Comparison of ENCODE assay signal across 23 cellular contexts in genomic region chr19:31113250-31113685, GRCh38.
A peak's percentile ranks its signal among the peaks of the same experiment; 100 is the strongest.
DNase-seq lines count a peak whose midpoint lies in the region; ATAC-seq and TF ChIP-seq lines count a peak whose summit lies in the region.
"Had no signal": no experiment of that assay in that cellular context is flagged by ENCODE, and none has a peak within 500 bp of the region (broad histone marks: within the 10 kb centered on the region; RNA-seq: fewer than 3 reads in every experiment).

No MANE protein-coding gene starts in this region.

- H3K27me3 Mint-ChIP-seq in CD8-positive, alpha-beta memory T cell, result peaks cover 24 to 52% of the 10 kb centered on the region in 2 donors

- TF ChIP-seq CTCF in GM20000 (IDR thresholded peaks at IDR 0.05; ENCODE audit: extremely low read depth, missing control alignments), result no peak

- no peak overlapping the region for H3K4me3 ChIP-seq in GM23248
- H3K4me3 ChIP-seq in SJSA1, result no peak overlapping the region
- no peak overlapping the region for H3K4me3 ChIP-seq in CD8-positive, alpha-beta memory T cell (ENCODE audit: low read length)
- H3K4me3 ChIP-seq: cardiac muscle cell, lung, PC-9, skin epidermis, vagina had no signal

- H3K9me2 ChIP-seq in GM23248 (ENCODE audit: insufficient read depth), result no peaks in the 10 kb centered on the region

- CTCF ChIA-PET in CD8-positive, alpha-beta memory T cell (lab: Charles Lee), result no interaction called here

- no peak overlapping the region for H3K9ac ChIP-seq in GM23248
- H3K9ac ChIP-seq: KMS-11 had no signal

- H3F3A ChIP-seq in GM23248 (ENCODE audit: insufficient read depth), result peaks cover 15% of the 10 kb centered on the region

- H3K79me2 ChIP-seq in GM23248 (ENCODE audit: insufficient read depth), result no peaks in the 10 kb centered on the region

- in situ Hi-C loops in GM23248 (cut with MboI), result no loop called here

- H3K27ac ChIP-seq in GM23248 (no peak overlapping the region), SJSA1 (peak overlapping the region; percentile 73)
- H3K27ac ChIP-seq in CD8-positive, alpha-beta memory T cell (ENCODE audit: low read depth, low read length), result no peak overlapping the region
- H3K27ac ChIP-seq: cardiac muscle cell, KMS-11, PC-9, skin epidermis, vagina had no signal

- intact Hi-C loops in Right ventricle myocardium inferior (cut with DNase I), result loop anchor here (10.0 kb wide), 1 partner anchor 428 kb away; no protein-coding TSS in a partner anchor

- no peak overlapping the region for H3K27ac Mint-ChIP-seq in CD8-positive, alpha-beta memory T cell
- H3K27ac Mint-ChIP-seq: activated CD4-positive, alpha-beta T cell treated with anti-CD3 and anti-CD28 coated beads for 36 hours; activated CD8-positive, alpha-beta memory T cell treated with anti-CD3 and anti-CD28 coated beads, Interleukin-2, amount 10 ng/mL, durations not matched to agents 7 days and 5 days; activated T-helper 17 cell treated with anti-CD3 and anti-CD28 coated beads, Interleukin-2, amount 50 U/mL, for 72 hours had no signal

- H3K27me3 ChIP-seq in GM23248 (replicated peaks; ENCODE audit: insufficient read depth) (no peaks in the 10 kb centered on the region), SJSA1 (replicated peaks) (no peaks in the 10 kb centered on the region)
- peaks cover 4% of the 10 kb centered on the region for H3K27me3 ChIP-seq in CD8-positive, alpha-beta memory T cell (ENCODE audit: insufficient read depth, low read length, poor library complexity, severe bottlenecking)
- H3K27me3 ChIP-seq: vagina had no signal

- no peaks in the 10 kb centered on the region for H3K9me3 ChIP-seq in GM23248 (ENCODE audit: low read depth)
- no peaks in the 10 kb centered on the region for H3K9me3 ChIP-seq in SJSA1 (replicated peaks)
- H3K9me3 ChIP-seq in CD8-positive, alpha-beta memory T cell (ENCODE audit: low read length), result no peaks in the 10 kb centered on the region
- H3K9me3 ChIP-seq: vagina had no signal

- H4K20me1 ChIP-seq in GM23248 (ENCODE audit: insufficient read depth), result no peaks in the 10 kb centered on the region

- H3K36me3 ChIP-seq in GM23248 (ENCODE audit: low read depth) (no peaks in the 10 kb centered on the region), SJSA1 (no peaks in the 10 kb centered on the region)
- no peaks in the 10 kb centered on the region for H3K36me3 ChIP-seq in CD8-positive, alpha-beta memory T cell (ENCODE audit: insufficient read depth, low read length)
- H3K36me3 ChIP-seq: cardiac muscle cell, vagina had no signal

- H3K4me1 Mint-ChIP-seq in CD8-positive, alpha-beta memory T cell, result peaks cover 8 to 9% (median 9%) of the 10 kb centered on the region in 3 donors
- H3K4me1 Mint-ChIP-seq: activated T-helper 17 cell treated with anti-CD3 and anti-CD28 coated beads, Interleukin-2, amount 50 U/mL, for 72 hours had no signal

- peaks cover 21% of the 10 kb centered on the region for H3K4me1 ChIP-seq in GM23248 (ENCODE audit: insufficient read depth)
- H3K4me1 ChIP-seq in SJSA1 (replicated peaks), result peaks cover 41% of the 10 kb centered on the region
- H3K4me1 ChIP-seq in CD8-positive, alpha-beta memory T cell (ENCODE audit: insufficient read depth, low read length), result peaks cover 5% of the 10 kb centered on the region
- H3K4me1 ChIP-seq: vagina had no signal

- peak overlapping the region; percentile 13 for H3K4me2 ChIP-seq in GM23248 (ENCODE audit: unreplicated experiment)
- H3K4me2 ChIP-seq: KMS-11, PC-9 had no signal

- H3K36me3 Mint-ChIP-seq in CD8-positive, alpha-beta memory T cell, result no peaks in the 10 kb centered on the region
- H3K36me3 Mint-ChIP-seq: activated CD8-positive, alpha-beta memory T cell treated with anti-CD3 and anti-CD28 coated beads, Interleukin-2, amount 10 ng/mL, durations not matched to agents 7 days and 5 days; natural killer cell treated with Interleukin-12 subunit alpha and Interleukin-12 subunit beta and Interleukin-15 and Interleukin-18, amount 100 ng/mL, for 72 hours had no signal

- 4 to 6% methylated on average over 2 of the region's 2 CpGs for WGBS in GM23248 (ENCODE audit: low coverage in 1 of 2, low lambda C conversion rate in 2 of 2, missing lambda C conversion rate in 2 of 2), 2 experiments

- no peak for ATAC-seq in Right ventricle myocardium inferior
- ATAC-seq: activated CD4-positive, alpha-beta T cell treated with anti-CD3 and anti-CD28 coated beads for 36 hours; activated CD8-positive, alpha-beta memory T cell treated with anti-CD3 and anti-CD28 coated beads, Interleukin-2, amount 10 ng/mL, durations not matched to agents 7 days and 5 days; activated T-helper 17 cell treated with anti-CD3 and anti-CD28 coated beads, Interleukin-2, amount 50 U/mL, for 72 hours; natural killer cell treated with Interleukin-12 subunit alpha and Interleukin-12 subunit beta and Interleukin-15 and Interleukin-18, amount 100 ng/mL, for 72 hours had no signal

- POLR2A ChIA-PET in CD8-positive, alpha-beta memory T cell (lab: Charles Lee), result no interaction called here

- H2AFZ ChIP-seq in GM23248, result peak overlapping the region; percentile 13; the same call in 1 of the 2 replicates
- H2AFZ ChIP-seq: PC-9 had no signal

- H3K4me3 Mint-ChIP-seq in CD8-positive, alpha-beta memory T cell, result no peak overlapping the region
- H3K4me3 Mint-ChIP-seq: activated CD4-positive, alpha-beta T cell treated with anti-CD3 and anti-CD28 coated beads for 36 hours; activated CD8-positive, alpha-beta memory T cell treated with anti-CD3 and anti-CD28 coated beads, Interleukin-2, amount 10 ng/mL, durations not matched to agents 7 days and 5 days; activated T-helper 17 cell treated with anti-CD3 and anti-CD28 coated beads, Interleukin-2, amount 50 U/mL, for 72 hours; natural killer cell treated with Interleukin-12 subunit alpha and Interleukin-12 subunit beta and Interleukin-15 and Interleukin-18, amount 100 ng/mL, for 72 hours had no signal

- peaks cover 0 to 2% (median 0%) of the 10 kb centered on the region in 5 donors for H3K9me3 Mint-ChIP-seq in CD8-positive, alpha-beta memory T cell
- H3K9me3 Mint-ChIP-seq: activated T-helper 17 cell treated with anti-CD3 and anti-CD28 coated beads, Interleukin-2, amount 50 U/mL, for 72 hours; natural killer cell treated with Interleukin-12 subunit alpha and Interleukin-12 subunit beta and Interleukin-15 and Interleukin-18, amount 100 ng/mL, for 72 hours had no signal

- DNase-seq in GM23248 (peak; percentile 44), SJSA1 (ENCODE audit: low read depth in 1 of 2, low spot score in 2 of 2) (peak; percentile 93 to 94), iris pigment epithelial cell (ENCODE audit: low read depth) (peak; percentile 27), Right ventricle myocardium inferior (ENCODE audit: missing footprints) (no peak), GM20000 (ENCODE audit: low spot score) (no peak), NCI-H2081 treated with DMSO at 0.1 percent for 48 hours (lab: John Stamatoyannopoulos, UW) (no peak)
- no peak for DNase-seq in CD8-positive, alpha-beta memory T cell
- DNase-seq: activated CD4-positive, alpha-beta T cell treated with anti-CD3 and anti-CD28 coated beads for 36 hours; activated CD8-positive, alpha-beta memory T cell treated with anti-CD3 and anti-CD28 coated beads, Interleukin-2, amount 10 ng/mL, durations not matched to agents 7 days and 5 days; erythroblast; glutamatergic neuron; NCI-H1105; NCI-H774; PC-9; posterior cingulate gyrus; stimulated activated CD4-positive, alpha-beta T cell treated with anti-CD3 and anti-CD28 coated beads, Interleukin-4, amount 100 ng/mL, for 1 hour had no signal

Comparison
In these comparisons a context has a peak if more than half of its experiments do, and no peak if none do; other contexts are left out.
1. DNase-seq: peak in GM23248 (single experiment), SJSA1 (2 of 2) and iris pigment epithelial cell (single experiment); none in CD8-positive, alpha-beta memory T cell (0 of 5), Right ventricle myocardium inferior (single experiment), GM20000 (single experiment) and NCI-H2081 treated with DMSO at 0.1 percent for 48 hours (single experiment).